19 cellular contexts compared by ENCODE assay signal in genomic region chr18:12747530-12748315, GRCh38.
"Had no signal": no experiment of that assay in that cellular context is flagged by ENCODE, and none has a peak within 500 bp of the region (broad histone marks: within the 10 kb centered on the region; RNA-seq: fewer than 3 reads in every experiment).

No MANE protein-coding gene starts in this region.

- H3K36me3 ChIP-seq: neutrophil, suprapubic skin had no signal

- H3K27me3 Mint-ChIP-seq: activated T-helper 17 cell treated with anti-CD3 and anti-CD28 coated beads, Interleukin-2, amount 50 U/mL, for 72 hours; naive thymus-derived CD4-positive, alpha-beta T cell had no signal

- H3K4me3 ChIP-seq: body of pancreas, coronary artery, smooth muscle cell, suprapubic skin had no signal

- H3K36me3 Mint-ChIP-seq: activated naive CD4-positive, alpha-beta T cell treated with anti-CD3 and anti-CD28 coated beads, Interleukin-2, amount 10 ng/mL, durations not matched to agents 7 days and 5 days; naive thymus-derived CD4-positive, alpha-beta T cell had no signal

- H3K4me2 ChIP-seq: smooth muscle cell had no signal

- H3K27ac ChIP-seq: body of pancreas, coronary artery, neutrophil, suprapubic skin had no signal

- ATAC-seq: activated T-helper 17 cell treated with anti-CD3 and anti-CD28 coated beads, Interleukin-2, amount 50 U/mL, for 72 hours; body of pancreas; esophagus mucosa; naive thymus-derived CD4-positive, alpha-beta T cell; stimulated activated naive CD8-positive, alpha-beta T cell treated with anti-CD3 and anti-CD28 coated beads, Interleukin-15, Interleukin-2, amounts not matched to agents 100 U/mL and 50 U/mL, for 24 hours had no signal

- H3K4me1 Mint-ChIP-seq: activated T-helper 17 cell treated with anti-CD3 and anti-CD28 coated beads, Interleukin-2, amount 50 U/mL, for 72 hours had no signal

- H3K9me3 Mint-ChIP-seq: activated naive CD4-positive, alpha-beta T cell treated with anti-CD3 and anti-CD28 coated beads, Interleukin-2, amount 10 ng/mL, durations not matched to agents 7 days and 5 days; activated T-helper 17 cell treated with anti-CD3 and anti-CD28 coated beads, Interleukin-2, amount 50 U/mL, for 72 hours had no signal

- DNase-seq: activated CD4-positive, alpha-beta T cell treated with anti-CD3 and anti-CD28 coated beads for 1 hour; activated CD4-positive, alpha-beta T cell treated with anti-CD3 and anti-CD28 coated beads, Interleukin-2, amount 50 U/mL, for 4 hours; activated naive CD4-positive, alpha-beta T cell treated with anti-CD3 and anti-CD28 coated beads, Interleukin-2, amount 10 ng/mL, durations not matched to agents 7 days and 5 days; activated T-cell treated with anti-CD3 and anti-CD28 coated beads for 4 hours; body of pancreas; central memory CD4-positive, alpha-beta T cell; islet precursor cell; mammary epithelial cell; naive thymus-derived CD4-positive, alpha-beta T cell; stimulated activated CD4-positive, alpha-beta T cell treated with anti-CD3 and anti-CD28 coated beads, Interleukin-4, amount 100 ng/mL, for 4 hours; stimulated activated CD8-positive, alpha-beta memory T cell treated with anti-CD3 and anti-CD28 coated beads, Interleukin-4, amount 100 ng/mL, for 48 hours; stimulated activated naive CD8-positive, alpha-beta T cell treated with anti-CD3 and anti-CD28 coated beads, Interleukin-15, Interleukin-2, amounts not matched to agents 100 U/mL and 50 U/mL, for 24 hours; trophoblast cell had no signal

- H3K4me1 ChIP-seq: body of pancreas, suprapubic skin had no signal

- H3K4me3 Mint-ChIP-seq: activated naive CD4-positive, alpha-beta T cell treated with anti-CD3 and anti-CD28 coated beads, Interleukin-2, amount 10 ng/mL, durations not matched to agents 7 days and 5 days; activated T-helper 17 cell treated with anti-CD3 and anti-CD28 coated beads, Interleukin-2, amount 50 U/mL, for 72 hours had no signal

- H3K27me3 ChIP-seq: body of pancreas, neutrophil, suprapubic skin had no signal

- H3K27ac Mint-ChIP-seq: activated T-helper 17 cell treated with anti-CD3 and anti-CD28 coated beads, Interleukin-2, amount 50 U/mL, for 72 hours had no signal

- H3K9me3 ChIP-seq: body of pancreas, neutrophil, suprapubic skin had no signal
